Comparison of ENCODE assay signal across 9 cellular contexts in genomic region chr16:10965440-10966039, GRCh38. TPM values are rescaled to one million over a fixed set of nuclear protein-coding genes. Genes with fewer than 3 reads are reported as not detected.
A peak's percentile ranks its signal among the peaks of the same experiment; 100 is the strongest.
DNase-seq lines count a peak whose midpoint lies in the region; ATAC-seq, FAIRE-seq and TF ChIP-seq lines count a peak whose summit lies in the region.
"Had no signal": no experiment of that assay in that cellular context is flagged by ENCODE, and none has a peak within 500 bp of the region (broad histone marks: within the 10 kb centered on the region; RNA-seq: fewer than 3 reads in every experiment).

No MANE protein-coding gene starts in this region.

- H3K4me3 Mint-ChIP-seq in activated CD8-positive, alpha-beta T cell treated with anti-CD3 and anti-CD28 coated beads for 36 hours: no peak overlapping the region

- CTCF ChIA-PET in activated CD8-positive, alpha-beta T cell treated with anti-CD3 and anti-CD28 coated beads for 36 hours (lab: Charles Lee): interaction anchor here (1.0 to 6.7 kb wide), 18 partner anchors 14 to 749 kb away, joined by 3 to 121 read pairs (median 10); partner anchors contain the start of gene SOCS1

- TF ChIP-seq CTCF in activated CD8-positive, alpha-beta T cell treated with anti-CD3 and anti-CD28 coated beads for 36 hours (IDR thresholded peaks at IDR 0.05): no peak
- no peak for TF ChIP-seq CTCF in left ventricle myocardium inferior (IDR thresholded peaks at IDR 0.05; ENCODE audit: borderline replicate concordance)

- peak; percentile 49; the same call in 1 of the 2 replicates for TF ChIP-seq POLR2A in GM12892 (IDR thresholded peaks at IDR 0.05; ENCODE audit: low read depth, low read length)

- H3K27me3 ChIP-seq in left ventricle myocardium inferior (ENCODE audit: low read depth): no peaks in the 10 kb centered on the region
- H3K27me3 ChIP-seq in aorta (ENCODE audit: control insufficient read depth in 1 of 2, insufficient read depth in 2 of 2, low read length in 1 of 2): no peaks in the 10 kb centered on the region

- H3K4me1 Mint-ChIP-seq in activated CD8-positive, alpha-beta T cell treated with anti-CD3 and anti-CD28 coated beads for 36 hours (ENCODE audit: low read depth): peaks cover 42% of the 10 kb centered on the region

- DNase-seq in GM12892 (ENCODE audit: insufficient read length) (peak; percentile 37), cerebellar cortex (ENCODE audit: low spot score) (no peak), NCI-H82 treated with DMSO at 0.1 percent for 48 hours (lab: John Stamatoyannopoulos, UW; ENCODE audit: unreplicated experiment) (no peak), left ventricle myocardium inferior (no peak), aorta (no peak)
- peak; percentile 62 for DNase-seq in activated CD8-positive, alpha-beta T cell treated with anti-CD3 and anti-CD28 coated beads for 36 hours
- DNase-seq: NCI-H1694 treated with DMSO at 0.1 percent for 48 hours had no signal

- 86 to 91% methylated on average over 6 of the region's 6 CpGs for WGBS in aorta, 2 donors

- no peak overlapping the region for H3K27ac ChIP-seq in left ventricle myocardium inferior (replicated peaks)
- H3K27ac ChIP-seq in aorta (ENCODE audit: low read depth in 1 of 2, low read length in 2 of 2): no peak overlapping the region

- FAIRE-seq in GM12892 (lab: Jason Lieb, UNC): peak; percentile 88

- H3K9me3 ChIP-seq in left ventricle myocardium inferior (replicated peaks) (no peaks in the 10 kb centered on the region), aorta (ENCODE audit: control insufficient read depth, low read length) (no peaks in the 10 kb centered on the region)

- H3K36me3 ChIP-seq in left ventricle myocardium inferior (peaks cover 38% of the 10 kb centered on the region), aorta (ENCODE audit: control insufficient read depth in 1 of 2, insufficient read depth in 2 of 2, low read length in 1 of 2) (no peaks in the 10 kb centered on the region)

- H3K4me1 ChIP-seq in left ventricle myocardium inferior: peaks cover 37% of the 10 kb centered on the region
- H3K4me1 ChIP-seq in aorta (ENCODE audit: control insufficient read depth in 1 of 2, insufficient read depth in 2 of 2, low read length in 2 of 2): no peaks in the 10 kb centered on the region

- H3K4me3 ChIP-seq in left ventricle myocardium inferior: no peak overlapping the region
- no peak overlapping the region for H3K4me3 ChIP-seq in aorta (ENCODE audit: low read length in 2 of 2)

- POLR2A ChIA-PET in activated CD8-positive, alpha-beta T cell treated with anti-CD3 and anti-CD28 coated beads for 36 hours (lab: Charles Lee): interaction anchor here (0.7 to 8.3 kb wide), 7 partner anchors 8 to 449 kb away, joined by 3 to 94 read pairs (median 4); partner anchors contain the start of gene SOCS1

- H3K27ac Mint-ChIP-seq in activated CD8-positive, alpha-beta T cell treated with anti-CD3 and anti-CD28 coated beads for 36 hours: peak overlapping the region; percentile 84

- peaks cover 8% of the 10 kb centered on the region for H3K9me3 Mint-ChIP-seq in activated CD8-positive, alpha-beta T cell treated with anti-CD3 and anti-CD28 coated beads for 36 hours

- H3K27me3 Mint-ChIP-seq in activated CD8-positive, alpha-beta T cell treated with anti-CD3 and anti-CD28 coated beads for 36 hours: no peaks in the 10 kb centered on the region

- H3K36me3 Mint-ChIP-seq in activated CD8-positive, alpha-beta T cell treated with anti-CD3 and anti-CD28 coated beads for 36 hours (ENCODE audit: low read depth): peaks cover 34% of the 10 kb centered on the region

- ATAC-seq in GM19328 (IDR thresholded peaks at IDR 0.05; ENCODE audit: unreplicated experiment): peak; percentile 53
- ATAC-seq in HG03060 (IDR thresholded peaks at IDR 0.05; ENCODE audit: low read depth, unreplicated experiment): peak; percentile 64
- ATAC-seq in activated CD8-positive, alpha-beta T cell treated with anti-CD3 and anti-CD28 coated beads for 36 hours: peak; percentile 49
- no peak for ATAC-seq in aorta (ENCODE audit: low FRiP score)

- intact Hi-C loops in activated CD8-positive, alpha-beta T cell treated with anti-CD3 and anti-CD28 coated beads for 36 hours (cut with micrococcal nuclease): no loop called here
- intact Hi-C loops in left ventricle myocardium inferior (cut with micrococcal nuclease): no loop called here
- intact Hi-C loops in aorta (cut with DNase I): loop anchor here in 1 of 2 donors (5.0 kb wide), 1 partner anchor 432 kb away; no protein-coding TSS in a partner anchor

RNA-seq across cellular contexts. Expression of gene CLEC16A, which starts 21.2 kb away (rescaled TPM):
- polyA plus RNA-seq in GM12892 (2012; ENCODE audit: missing spikeins): 15.4 TPM
- 10 to 100 TPM; 20.4 to 21.7 TPM for total RNA-seq in activated CD8-positive, alpha-beta T cell treated with anti-CD3 and anti-CD28 coated beads for 36 hours
- total RNA-seq in left ventricle myocardium inferior: 24.6 TPM
- total RNA-seq in aorta: 10 to 100 TPM; 27.1 to 28.8 TPM
- polyA plus RNA-seq in aorta: 10 to 100 TPM in 1 of 2 donors, 1 to 10 TPM in 1; 5.9 to 10.9 TPM

RNA-seq across cellular contexts. Expression of gene DEXI, which starts 23.3 kb away (rescaled TPM):
- 8.4 TPM for polyA plus RNA-seq in GM12892 (2012; ENCODE audit: missing spikeins)
- 10 to 100 TPM; 24.8 to 25.3 TPM for total RNA-seq in activated CD8-positive, alpha-beta T cell treated with anti-CD3 and anti-CD28 coated beads for 36 hours
- total RNA-seq in left ventricle myocardium inferior (110 TPM), aorta (10 to 100 TPM; 41.4 to 42.3 TPM)
- polyA plus RNA-seq in aorta: 10 to 100 TPM; 46.6 to 60.1 TPM

Comparison
In these comparisons a context has a peak if more than half of its experiments do, and no peak if none do; other contexts are left out.
1. DNase-seq: peak in GM12892 (single experiment) and activated CD8-positive, alpha-beta T cell treated with anti-CD3 and anti-CD28 coated beads for 36 hours (single experiment); none in cerebellar cortex (single experiment), NCI-H82 treated with DMSO at 0.1 percent for 48 hours (single experiment), left ventricle myocardium inferior (single experiment) and aorta (0 of 2).